ENCODE assay signal across 23 cellular contexts in the genomic region with DNA sequence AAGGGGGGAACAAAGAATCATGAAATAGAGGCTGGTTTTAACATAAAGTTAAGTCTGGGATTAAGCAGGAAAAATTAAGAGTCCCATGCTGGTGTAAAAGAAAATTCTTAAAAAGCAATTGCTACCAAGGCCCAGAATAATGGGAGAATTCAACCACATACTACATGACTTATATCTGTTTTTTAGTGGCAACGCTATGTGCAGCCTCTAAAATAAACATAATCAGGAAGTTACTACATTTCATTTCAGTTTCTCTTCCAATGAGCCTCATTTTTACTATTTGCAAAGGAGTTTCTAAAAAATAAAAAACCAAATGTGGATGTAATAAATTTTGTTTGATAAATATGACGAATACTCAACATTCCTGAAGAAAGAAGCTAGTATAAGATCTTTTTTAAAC.
"Had no signal": no experiment of that assay in that cellular context is flagged by ENCODE, and none has a peak within 500 bp of the region (broad histone marks: within the 10 kb centered on the region; RNA-seq: fewer than 3 reads in every experiment).

No MANE protein-coding gene starts in this region.

- DNase-seq: colonic mucosa; dorsolateral prefrontal cortex; effector CD8-positive, alpha-beta T cell; foreskin keratinocyte; head of caudate nucleus; midbrain; nucleus accumbens; ovary; right cardiac atrium; small intestine; stimulated activated CD4-positive, alpha-beta T cell treated with anti-CD3 and anti-CD28 coated beads, Interleukin-12 subunit alpha, Interleukin-12 subunit beta, amount 100 ng/mL, for 4 hours; stimulated activated naive CD4-positive, alpha-beta T cell; stomach; substantia nigra; transverse colon had no signal

- H3K4me3 ChIP-seq: colonic mucosa, dorsolateral prefrontal cortex, esophagus muscularis mucosa, hepatocyte, neural progenitor cell, ovary, stomach, thoracic aorta, transverse colon had no signal

- H3K27me3 Mint-ChIP-seq: memory B cell; natural killer cell treated with Interleukin-12 subunit alpha and Interleukin-12 subunit beta and Interleukin-15 and Interleukin-18, amount 100 ng/mL, for 72 hours had no signal

- H3K9me3 ChIP-seq: colonic mucosa, esophagus muscularis mucosa, ovary, stomach, thoracic aorta, transverse colon had no signal

- H3K27me3 ChIP-seq: colonic mucosa, dorsolateral prefrontal cortex, esophagus muscularis mucosa, foreskin keratinocyte, hepatocyte, neural progenitor cell, ovary, stomach, transverse colon had no signal

- ATAC-seq: foreskin keratinocyte; left lobe of liver; natural killer cell treated with Interleukin-12 subunit alpha and Interleukin-12 subunit beta and Interleukin-15 and Interleukin-18, amount 100 ng/mL, for 72 hours; right cardiac atrium had no signal

- H3K4me3 Mint-ChIP-seq: memory B cell; natural killer cell treated with Interleukin-12 subunit alpha and Interleukin-12 subunit beta and Interleukin-15 and Interleukin-18, amount 100 ng/mL, for 72 hours; neural progenitor cell had no signal

- H3K27ac ChIP-seq: colonic mucosa, dorsolateral prefrontal cortex, epithelial cell of prostate, esophagus muscularis mucosa, foreskin keratinocyte, hepatocyte, neural progenitor cell, ovary, stomach, thoracic aorta, transverse colon had no signal

- H3K36me3 Mint-ChIP-seq: memory B cell; natural killer cell treated with Interleukin-12 subunit alpha and Interleukin-12 subunit beta and Interleukin-15 and Interleukin-18, amount 100 ng/mL, for 72 hours; neural progenitor cell had no signal

- H3K4me1 Mint-ChIP-seq: memory B cell had no signal

- H3K27ac Mint-ChIP-seq: memory B cell; natural killer cell treated with Interleukin-12 subunit alpha and Interleukin-12 subunit beta and Interleukin-15 and Interleukin-18, amount 100 ng/mL, for 72 hours; neural progenitor cell had no signal

- H3K4me1 ChIP-seq: colonic mucosa, foreskin keratinocyte, neural progenitor cell, stomach had no signal

- H3K36me3 ChIP-seq: colonic mucosa, neural progenitor cell, ovary, stomach, thoracic aorta, transverse colon had no signal

- H3K9me3 Mint-ChIP-seq: memory B cell; natural killer cell treated with Interleukin-12 subunit alpha and Interleukin-12 subunit beta and Interleukin-15 and Interleukin-18, amount 100 ng/mL, for 72 hours; neural progenitor cell had no signal
